In genomic region chr3:16183601-16184270, GRCh38 we compare ENCODE assay signal across 10 cellular contexts. TPM values are rescaled to one million over a fixed set of nuclear protein-coding genes. Genes with fewer than 3 reads are reported as not detected.
DNase-seq lines count a peak whose midpoint lies in the region; ATAC-seq and TF ChIP-seq lines count a peak whose summit lies in the region.
"Had no signal": no experiment of that assay in that cellular context is flagged by ENCODE, and none has a peak within 500 bp of the region (broad histone marks: within the 10 kb centered on the region; RNA-seq: fewer than 3 reads in every experiment).

No MANE protein-coding gene starts in this region.

- H3K4me3 Mint-ChIP-seq in stimulated activated naive B cell treated with anti-CD40 and anti-IgM and Interleukin-4, amounts not matched to agents 10 μg/mL and 1 μg/mL and 100 μg/mL, for 72 hours = no peak overlapping the region
- H3K4me3 Mint-ChIP-seq: activated naive CD4-positive, alpha-beta T cell treated with anti-CD3 and anti-CD28 coated beads for 36 hours; WTC11 had no signal

- peaks cover 7 to 12% of the 10 kb centered on the region in 2 donors for H3K27me3 Mint-ChIP-seq in stimulated activated naive B cell treated with anti-CD40 and anti-IgM and Interleukin-4, amounts not matched to agents 10 μg/mL and 1 μg/mL and 100 μg/mL, for 72 hours

- no peaks in the 10 kb centered on the region for H3K36me3 ChIP-seq in left ventricle myocardium inferior
- no peaks in the 10 kb centered on the region for H3K36me3 ChIP-seq in aorta (ENCODE audit: control insufficient read depth in 1 of 2, insufficient read depth in 2 of 2, low read length in 1 of 2)

- H3K36me3 Mint-ChIP-seq in stimulated activated naive B cell treated with anti-CD40 and anti-IgM and Interleukin-4, amounts not matched to agents 10 μg/mL and 1 μg/mL and 100 μg/mL, for 72 hours = no peaks in the 10 kb centered on the region
- H3K36me3 Mint-ChIP-seq: WTC11 had no signal

- H3K4me1 ChIP-seq in left ventricle myocardium inferior (peaks cover 12% of the 10 kb centered on the region), aorta (ENCODE audit: control insufficient read depth in 1 of 2, insufficient read depth in 2 of 2, low read length in 2 of 2) (no peaks in the 10 kb centered on the region)

- no peak for TF ChIP-seq CTCF in left ventricle myocardium inferior (IDR thresholded peaks at IDR 0.05; ENCODE audit: borderline replicate concordance)

- H3K27ac ChIP-seq in left ventricle myocardium inferior (replicated peaks) = peak overlapping the region; percentile 11
- no peak overlapping the region for H3K27ac ChIP-seq in aorta (ENCODE audit: low read depth in 1 of 2, low read length in 2 of 2)

- no peak overlapping the region for H3K4me3 ChIP-seq in left ventricle myocardium inferior
- H3K4me3 ChIP-seq in aorta (ENCODE audit: low read length in 2 of 2) = no peak overlapping the region

- peaks cover 0 to 1% of the 10 kb centered on the region in 2 donors for H3K9me3 Mint-ChIP-seq in stimulated activated naive B cell treated with anti-CD40 and anti-IgM and Interleukin-4, amounts not matched to agents 10 μg/mL and 1 μg/mL and 100 μg/mL, for 72 hours
- H3K9me3 Mint-ChIP-seq: activated naive CD4-positive, alpha-beta T cell treated with anti-CD3 and anti-CD28 coated beads for 36 hours; WTC11 had no signal

- H3K9me3 ChIP-seq in left ventricle myocardium inferior (replicated peaks) = no peaks in the 10 kb centered on the region
- H3K9me3 ChIP-seq in aorta (ENCODE audit: control insufficient read depth, low read length) = no peaks in the 10 kb centered on the region

- peak; percentile 89 for DNase-seq in HT1080 (ENCODE audit: low read depth)
- peak; percentile 67 for DNase-seq in brain pericyte (ENCODE audit: low read depth, low spot score)
- no peak for DNase-seq in left ventricle myocardium inferior
- no peak for DNase-seq in aorta
- no peak for DNase-seq in NCI-H2081 (lab: John Stamatoyannopoulos, UW)
- no peak for DNase-seq in stimulated activated naive B cell treated with anti-CD40 and anti-IgM and Interleukin-4, amounts not matched to agents 10 μg/mL and 1 μg/mL and 100 μg/mL, for 72 hours
- DNase-seq: activated naive CD4-positive, alpha-beta T cell treated with anti-CD3 and anti-CD28 coated beads for 36 hours; stimulated activated CD4-positive, alpha-beta T cell treated with anti-CD3 and anti-CD28 coated beads, Interleukin-2, amount 100 ng/mL, for 48 hours had no signal

- intact Hi-C loops in left ventricle myocardium inferior (cut with micrococcal nuclease) = no loop called here
- intact Hi-C loops in aorta (cut with DNase I) = no loop called here

- ATAC-seq in aorta (ENCODE audit: low FRiP score) = peak; percentile 29
- no peak for ATAC-seq in stimulated activated naive B cell treated with anti-CD40 and anti-IgM and Interleukin-4, amounts not matched to agents 10 μg/mL and 1 μg/mL and 100 μg/mL, for 72 hours (replicated peaks)
- no peak for ATAC-seq in HG03460 (IDR thresholded peaks at IDR 0.05; ENCODE audit: unreplicated experiment)
- ATAC-seq: WTC11 had no signal

- WGBS in aorta, 2 donors = 88 to 90% methylated on average over 7 of the region's 7 CpGs

- no peak overlapping the region for H3K27ac Mint-ChIP-seq in stimulated activated naive B cell treated with anti-CD40 and anti-IgM and Interleukin-4, amounts not matched to agents 10 μg/mL and 1 μg/mL and 100 μg/mL, for 72 hours
- H3K27ac Mint-ChIP-seq: activated naive CD4-positive, alpha-beta T cell treated with anti-CD3 and anti-CD28 coated beads for 36 hours; WTC11 had no signal

- no peaks in the 10 kb centered on the region for H3K4me1 Mint-ChIP-seq in stimulated activated naive B cell treated with anti-CD40 and anti-IgM and Interleukin-4, amounts not matched to agents 10 μg/mL and 1 μg/mL and 100 μg/mL, for 72 hours

- H3K27me3 ChIP-seq in left ventricle myocardium inferior (ENCODE audit: low read depth) = peaks cover 2% of the 10 kb centered on the region
- H3K27me3 ChIP-seq in aorta (ENCODE audit: control insufficient read depth in 1 of 2, insufficient read depth in 2 of 2, low read length in 1 of 2) = no peaks in the 10 kb centered on the region

RNA-seq across cellular contexts. Expression of gene GALNT15, which starts 9.3 kb away (rescaled TPM):
- total RNA-seq in HT1080 (2014; rRNA removed; shearing (Covaris generic)) = 0.13 and 0.26 TPM in 2 replicates
- 1.7 and 2.2 TPM in 2 replicates for polyA plus RNA-seq in HT1080 (2015; cell fraction: cytosol; rRNA removed)
- polyA plus RNA-seq in HT1080 (2015; cell fraction: nucleus; rRNA removed) = 2.0 and 3.0 TPM in 2 replicates
- 6.6 TPM for total RNA-seq in left ventricle myocardium inferior
- total RNA-seq in aorta = 100 to 1,000 TPM in 1 of 2 donors, 10 to 100 TPM in 1; 44.7 to 113 TPM
- 10 to 100 TPM; 12.5 to 45.6 TPM for polyA plus RNA-seq in aorta
- total RNA-seq: activated naive CD4-positive, alpha-beta T cell treated with anti-CD3 and anti-CD28 coated beads for 36 hours had no signal

Comparison
In these comparisons a context has a peak if more than half of its experiments do, and no peak if none do; other contexts are left out.
1. DNase-seq: peak in HT1080 (single experiment) and brain pericyte (single experiment); none in left ventricle myocardium inferior (single experiment), aorta (0 of 2), NCI-H2081 (0 of 2) and stimulated activated naive B cell treated with anti-CD40 and anti-IgM and Interleukin-4, amounts not matched to agents 10 μg/mL and 1 μg/mL and 100 μg/mL, for 72 hours (single experiment).